In the genomic region with DNA sequence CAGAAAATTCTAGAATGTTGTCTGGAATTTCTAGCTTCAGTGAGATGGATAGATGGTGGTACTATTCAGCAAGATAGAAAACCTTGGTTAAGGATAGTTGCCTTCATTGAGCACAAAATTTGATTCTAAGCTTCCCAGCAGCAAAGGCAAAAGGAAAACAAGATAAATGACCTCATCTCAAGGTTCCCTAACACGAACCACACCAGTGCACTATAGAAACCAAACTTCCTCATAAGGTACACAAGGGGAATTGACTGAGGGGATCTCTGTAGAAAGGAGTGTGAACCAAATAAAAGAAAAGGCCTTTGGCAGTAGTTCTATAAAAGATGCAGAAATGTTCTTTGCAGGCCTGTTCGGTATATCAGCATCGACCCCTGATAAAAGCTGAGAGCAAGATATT, we compare ENCODE assay signal across 18 cellular contexts.
DNase-seq lines count a peak whose midpoint lies in the region; ATAC-seq, FAIRE-seq and TF ChIP-seq lines count a peak whose summit lies in the region.
"Had no signal": no experiment of that assay in that cellular context is flagged by ENCODE, and none has a peak within 500 bp of the region (broad histone marks: within the 10 kb centered on the region; RNA-seq: fewer than 3 reads in every experiment).

No MANE protein-coding gene starts in this region.

- H3K27me3 ChIP-seq in HL-60 (ENCODE audit: insufficient read depth, poor library complexity, severe bottlenecking) (no peaks in the 10 kb centered on the region), esophagus muscularis mucosa (no peaks in the 10 kb centered on the region)
- H3K27me3 ChIP-seq: SJCRH30 had no signal

- no peak overlapping the region for H3K4me3 ChIP-seq in A549
- no peak overlapping the region for H3K4me3 ChIP-seq in HL-60 (replicated peaks; ENCODE audit: insufficient read depth, low read length)
- H3K4me3 ChIP-seq in esophagus muscularis mucosa: no peak overlapping the region
- H3K4me3 ChIP-seq: GM23338, SJCRH30 had no signal

- H3K4me1 ChIP-seq in A549 (no peaks in the 10 kb centered on the region), esophagus muscularis mucosa (no peaks in the 10 kb centered on the region)
- H3K4me1 ChIP-seq: Caco-2 had no signal

- H3K9me3 Mint-ChIP-seq in memory B cell: peaks cover 14% of the 10 kb centered on the region
- peaks cover 11% of the 10 kb centered on the region for H3K9me3 Mint-ChIP-seq in chondrocyte (ENCODE audit: low read depth)

- TF ChIP-seq RAD21 in A549 (conservative IDR thresholded peaks at IDR 0.05 in 1 of 2, IDR thresholded peaks at IDR 0.05 in 1 of 2): no peak

- TF ChIP-seq POLR2A in A549 (IDR thresholded peaks at IDR 0.05; ENCODE audit: low read length): no peak
- no peak for TF ChIP-seq POLR2A in esophagus muscularis mucosa (IDR thresholded peaks at IDR 0.05; ENCODE audit: low read depth)

- TF ChIP-seq CTCF in A549 (IDR thresholded peaks at IDR 0.05) (no peak), HL-60 (IDR thresholded peaks at IDR 0.05; ENCODE audit: insufficient read depth, low read length) (no peak), esophagus muscularis mucosa (IDR thresholded peaks at IDR 0.05) (no peak), chondrocyte (IDR thresholded peaks at IDR 0.05) (no peak)

- FAIRE-seq in A549 (lab: Jason Lieb, UNC): peak; percentile 18

- ATAC-seq in A549: no peak
- peak; percentile 73 for ATAC-seq in memory B cell (ENCODE audit: low read depth)
- ATAC-seq: GM23338 had no signal

- H3K4me3 Mint-ChIP-seq in memory B cell (no peak overlapping the region), chondrocyte (ENCODE audit: unreplicated experiment) (no peak overlapping the region)
- H3K4me3 Mint-ChIP-seq: GM23338 had no signal

- H3K36me3 ChIP-seq in esophagus muscularis mucosa: no peaks in the 10 kb centered on the region
- H3K36me3 ChIP-seq: SJCRH30 had no signal

- TF ChIP-seq EP300 in A549 (IDR thresholded peaks at IDR 0.05): no peak
- no peak for TF ChIP-seq EP300 in esophagus muscularis mucosa (IDR thresholded peaks at IDR 0.05)

- POLR2A ChIA-PET in A549 (lab: Yijun Ruan, JAX): no interaction called here

- intact Hi-C loops in esophagus muscularis mucosa (cut with DNase I): no loop called here

- H3K4me1 Mint-ChIP-seq in memory B cell (peaks cover 20% of the 10 kb centered on the region), chondrocyte (ENCODE audit: low read depth) (no peaks in the 10 kb centered on the region)

- H3K9me3 ChIP-seq in A549: no peaks in the 10 kb centered on the region
- H3K9me3 ChIP-seq in esophagus muscularis mucosa: peaks cover 0 to 12% (median 4%) of the 10 kb centered on the region in 4 donors
- H3K9me3 ChIP-seq: Caco-2, SJCRH30 had no signal

- no peak for DNase-seq in A549 (ENCODE audit: low read depth in 1 of 2, low spot score in 1 of 2)
- DNase-seq in HL-60 (ENCODE audit: low read depth in 1 of 2, low spot score in 1 of 2): peak in 1 of 2 experiments; percentile 47
- peak; percentile 58 for DNase-seq in NOMO-1 treated with DMSO at 0.1 percent for 48 hours (lab: John Stamatoyannopoulos, UW; ENCODE audit: unreplicated experiment)
- no peak for DNase-seq in memory B cell (ENCODE audit: low spot score in 2 of 2)
- DNase-seq in NCI-H1694 treated with DMSO at 0.1 percent for 48 hours (lab: John Stamatoyannopoulos, UW): no peak
- no peak for DNase-seq in DMS 273 (lab: John Stamatoyannopoulos, UW; ENCODE audit: unreplicated experiment)
- DNase-seq in esophagus muscularis mucosa (ENCODE audit: extremely low spot score): no peak
- no peak for DNase-seq in chondrocyte (ENCODE audit: low spot score)
- DNase-seq: 8988T, C1 segment of cervical spinal cord, Caco-2, DMS53, NCI-H2107, NCI-H446 treated with DMSO at 0.1 percent for 48 hours, NCI-H748 treated with DMSO at 0.1 percent for 48 hours, SJCRH30, T1000 had no signal

- WGBS in A549 (ENCODE audit: missing lambda C conversion rate): 43% methylated on average over 3 of the region's 3 CpGs
- 88% methylated on average over 3 of the region's 3 CpGs for WGBS in esophagus muscularis mucosa

- H3K36me3 Mint-ChIP-seq in memory B cell (peaks cover 9% of the 10 kb centered on the region), chondrocyte (ENCODE audit: low read depth) (peaks cover 6% of the 10 kb centered on the region)

- H3K27ac ChIP-seq in A549 (no peak overlapping the region), HL-60 (replicated peaks) (peak overlapping the region; percentile 32), esophagus muscularis mucosa (replicated peaks in 1 of 4) (no peak overlapping the region)
- H3K27ac ChIP-seq: SJCRH30 had no signal

- CTCF ChIA-PET in A549 (lab: Yijun Ruan, JAX): no interaction called here

- H3K27me3 Mint-ChIP-seq in memory B cell (peaks cover 4% of the 10 kb centered on the region), chondrocyte (ENCODE audit: low read depth) (peaks cover 12% of the 10 kb centered on the region)

- H3K4me2 ChIP-seq in A549: no peak overlapping the region
- H3K4me2 ChIP-seq: GM23338 had no signal

- H3K27ac Mint-ChIP-seq in memory B cell (no peak overlapping the region), chondrocyte (ENCODE audit: unreplicated experiment) (no peak overlapping the region)
- H3K27ac Mint-ChIP-seq: GM23338 had no signal

TF ChIP-seq in A549, 52 proteins besides CTCF, POLR2A, EP300 and RAD21:
- TF ChIP-seq POLR2AphosphoS2 (conservative IDR thresholded peaks at IDR 0.05; ENCODE audit: low read length) (no peak), MYC (IDR thresholded peaks at IDR 0.05; ENCODE audit: borderline replicate concordance, low read length) (no peak), FOSL2 (IDR thresholded peaks at IDR 0.05) (no peak), FOSL2 (CRISPR knock-in tag; IDR thresholded peaks at IDR 0.05) (no peak), JUN (IDR thresholded peaks at IDR 0.05) (no peak), SREBF2 (IDR thresholded peaks at IDR 0.05) (no peak), ZFP36 (IDR thresholded peaks at IDR 0.05; ENCODE audit: borderline replicate concordance, partially characterized antibody) (no peak), BHLHE40 (IDR thresholded peaks at IDR 0.05; ENCODE audit: low read depth, low read length) (no peak), EHF (CRISPR knock-in tag; IDR thresholded peaks at IDR 0.05) (no peak), CHD4 (IDR thresholded peaks at IDR 0.05; ENCODE audit: borderline replicate concordance) (no peak), KDM5A (IDR thresholded peaks at IDR 0.05) (no peak), TFCP2L1 (CRISPR knock-in tag; IDR thresholded peaks at IDR 0.05) (no peak), NR3C1 (IDR thresholded peaks at IDR 0.05) (no peak)
- TF ChIP-seq, protein P1, sequence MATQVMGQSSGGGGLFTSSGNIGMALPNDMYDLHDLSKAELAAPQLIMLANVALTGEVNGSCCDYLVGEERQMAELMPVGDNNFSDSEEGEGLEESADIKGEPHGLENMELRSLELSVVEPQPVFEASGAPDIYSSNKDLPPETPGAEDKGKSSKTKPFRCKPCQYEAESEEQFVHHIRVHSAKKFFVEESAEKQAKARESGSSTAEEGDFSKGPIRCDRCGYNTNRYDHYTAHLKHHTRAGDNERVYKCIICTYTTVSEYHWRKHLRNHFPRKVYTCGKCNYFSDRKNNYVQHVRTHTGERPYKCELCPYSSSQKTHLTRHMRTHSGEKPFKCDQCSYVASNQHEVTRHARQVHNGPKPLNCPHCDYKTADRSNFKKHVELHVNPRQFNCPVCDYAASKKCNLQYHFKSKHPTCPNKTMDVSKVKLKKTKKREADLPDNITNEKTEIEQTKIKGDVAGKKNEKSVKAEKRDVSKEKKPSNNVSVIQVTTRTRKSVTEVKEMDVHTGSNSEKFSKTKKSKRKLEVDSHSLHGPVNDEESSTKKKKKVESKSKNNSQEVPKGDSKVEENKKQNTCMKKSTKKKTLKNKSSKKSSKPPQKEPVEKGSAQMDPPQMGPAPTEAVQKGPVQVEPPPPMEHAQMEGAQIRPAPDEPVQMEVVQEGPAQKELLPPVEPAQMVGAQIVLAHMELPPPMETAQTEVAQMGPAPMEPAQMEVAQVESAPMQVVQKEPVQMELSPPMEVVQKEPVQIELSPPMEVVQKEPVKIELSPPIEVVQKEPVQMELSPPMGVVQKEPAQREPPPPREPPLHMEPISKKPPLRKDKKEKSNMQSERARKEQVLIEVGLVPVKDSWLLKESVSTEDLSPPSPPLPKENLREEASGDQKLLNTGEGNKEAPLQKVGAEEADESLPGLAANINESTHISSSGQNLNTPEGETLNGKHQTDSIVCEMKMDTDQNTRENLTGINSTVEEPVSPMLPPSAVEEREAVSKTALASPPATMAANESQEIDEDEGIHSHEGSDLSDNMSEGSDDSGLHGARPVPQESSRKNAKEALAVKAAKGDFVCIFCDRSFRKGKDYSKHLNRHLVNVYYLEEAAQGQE (IDR thresholded peaks at IDR 0.05): no peak
- TF ChIP-seq, protein P2, sequence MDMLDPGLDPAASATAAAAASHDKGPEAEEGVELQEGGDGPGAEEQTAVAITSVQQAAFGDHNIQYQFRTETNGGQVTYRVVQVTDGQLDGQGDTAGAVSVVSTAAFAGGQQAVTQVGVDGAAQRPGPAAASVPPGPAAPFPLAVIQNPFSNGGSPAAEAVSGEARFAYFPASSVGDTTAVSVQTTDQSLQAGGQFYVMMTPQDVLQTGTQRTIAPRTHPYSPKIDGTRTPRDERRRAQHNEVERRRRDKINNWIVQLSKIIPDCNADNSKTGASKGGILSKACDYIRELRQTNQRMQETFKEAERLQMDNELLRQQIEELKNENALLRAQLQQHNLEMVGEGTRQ (IDR thresholded peaks at IDR 0.05): no peak
- TF ChIP-seq, protein P3, sequence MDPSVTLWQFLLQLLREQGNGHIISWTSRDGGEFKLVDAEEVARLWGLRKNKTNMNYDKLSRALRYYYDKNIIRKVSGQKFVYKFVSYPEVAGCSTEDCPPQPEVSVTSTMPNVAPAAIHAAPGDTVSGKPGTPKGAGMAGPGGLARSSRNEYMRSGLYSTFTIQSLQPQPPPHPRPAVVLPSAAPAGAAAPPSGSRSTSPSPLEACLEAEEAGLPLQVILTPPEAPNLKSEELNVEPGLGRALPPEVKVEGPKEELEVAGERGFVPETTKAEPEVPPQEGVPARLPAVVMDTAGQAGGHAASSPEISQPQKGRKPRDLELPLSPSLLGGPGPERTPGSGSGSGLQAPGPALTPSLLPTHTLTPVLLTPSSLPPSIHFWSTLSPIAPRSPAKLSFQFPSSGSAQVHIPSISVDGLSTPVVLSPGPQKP (IDR thresholded peaks at IDR 0.05; ENCODE audit: low read depth, low read length): no peak
TF ChIP-seq in A549: peak in this region for 0.
